Comparison of ENCODE assay signal across 21 cellular contexts in the genomic region with DNA sequence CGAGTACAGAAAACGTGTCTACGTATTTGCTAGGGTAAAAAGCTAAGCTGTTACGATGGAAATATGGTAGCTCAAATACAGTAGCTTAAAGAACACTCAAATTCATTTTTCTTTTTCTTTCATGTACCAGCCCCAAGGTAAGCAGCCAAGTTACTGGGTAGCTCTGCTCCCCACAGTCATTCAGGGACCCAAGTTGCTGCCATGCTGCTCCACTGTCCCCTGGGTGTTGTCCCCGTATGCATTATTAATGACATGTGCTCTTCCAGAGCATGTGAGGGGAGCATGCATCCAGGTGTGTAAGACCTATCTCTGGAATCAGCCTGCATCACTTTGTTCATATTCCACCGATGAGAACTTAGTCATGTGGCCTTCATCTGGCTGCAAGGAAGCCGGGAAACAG.
DNase-seq lines count a peak whose midpoint lies in the region; ATAC-seq, FAIRE-seq and TF ChIP-seq lines count a peak whose summit lies in the region.
"Had no signal": no experiment of that assay in that cellular context is flagged by ENCODE, and none has a peak within 500 bp of the region (broad histone marks: within the 10 kb centered on the region; RNA-seq: fewer than 3 reads in every experiment).

No MANE protein-coding gene starts in this region.

- no peaks in the 10 kb centered on the region for H3K9me2 ChIP-seq in GM23338 (ENCODE audit: insufficient read depth)
- no peaks in the 10 kb centered on the region; the same call in 1 of the 2 replicates for H3K9me2 ChIP-seq in PC-9 (ENCODE audit: insufficient read depth)

- H3K9me3 ChIP-seq in PC-9 (ENCODE audit: insufficient read depth, low read depth) (no peaks in the 10 kb centered on the region), stomach (no peaks in the 10 kb centered on the region)
- H3K9me3 ChIP-seq: BE2C had no signal

- intact Hi-C loops in PC-9 (cut with micrococcal nuclease; ENCODE audit: unreplicated experiment) (no loop called here), stomach (cut with DNase I; ENCODE audit: low total_unique reads) (no loop called here)

- H2AFZ ChIP-seq in GM23338 (no peak overlapping the region), PC-9 (no peak overlapping the region)

- BruUV-seq in PC-9 (replicated peaks; lab: Mats Ljungman, UMichigan), result TSS peak; percentile 2

- H3K4me3 ChIP-seq in GM23338, result no peak overlapping the region
- H3K4me3 ChIP-seq in PC-9, result no peak overlapping the region
- H3K4me3 ChIP-seq in stomach, result no peak overlapping the region
- H3K4me3 ChIP-seq: GM12878 had no signal

- H3K27ac ChIP-seq in GM23338 (ENCODE audit: low read depth) (no peak overlapping the region), PC-9 (no peak overlapping the region), stomach (no peak overlapping the region)

- 78 to 96% (median 95%) methylated on average over 6 to 7 of the region's 7 CpGs for WGBS in stomach, 5 donors

- no peaks in the 10 kb centered on the region for H4K20me1 ChIP-seq in GM23338 (replicated peaks; ENCODE audit: insufficient read depth)
- H4K20me1 ChIP-seq in PC-9 (ENCODE audit: insufficient read depth), result peaks cover 4% of the 10 kb centered on the region; the same call in 1 of the 2 replicates

- H3K4me1 Mint-ChIP-seq in GM23338 (peaks cover 16% of the 10 kb centered on the region), progenitor cell of endocrine pancreas (ENCODE audit: low read depth) (peaks cover 4% of the 10 kb centered on the region)
- H3K4me1 Mint-ChIP-seq: CD8-positive, alpha-beta memory T cell had no signal

- H3K4me3 Mint-ChIP-seq in GM23338, result no peak overlapping the region
- H3K4me3 Mint-ChIP-seq in progenitor cell of endocrine pancreas (ENCODE audit: low read depth), result no peak overlapping the region
- H3K4me3 Mint-ChIP-seq: CD4-positive, CD25-positive, alpha-beta regulatory T cell; CD8-positive, alpha-beta memory T cell; H9 had no signal

- no peaks in the 10 kb centered on the region; the same call in 2 of the 3 replicates for H3K9me3 Mint-ChIP-seq in GM23338
- H3K9me3 Mint-ChIP-seq in progenitor cell of endocrine pancreas (ENCODE audit: low read depth), result no peaks in the 10 kb centered on the region
- H3K9me3 Mint-ChIP-seq: H9 had no signal

- H3K27me3 ChIP-seq in GM23338 (ENCODE audit: insufficient read depth) (no peaks in the 10 kb centered on the region), PC-9 (ENCODE audit: insufficient read depth, low read depth) (no peaks in the 10 kb centered on the region), stomach (no peaks in the 10 kb centered on the region)
- H3K27me3 ChIP-seq: BE2C had no signal

- no peaks in the 10 kb centered on the region for H3K79me2 ChIP-seq in GM23338 (replicated peaks; ENCODE audit: insufficient read depth)
- H3K79me2 ChIP-seq in PC-9 (ENCODE audit: low read depth), result no peaks in the 10 kb centered on the region; the same call in 1 of the 2 replicates

- H3K4me2 ChIP-seq in GM23338 (no peak overlapping the region), PC-9 (no peak overlapping the region)

- H3K36me3 Mint-ChIP-seq in GM23338 (ENCODE audit: low read depth) (peaks cover 6% of the 10 kb centered on the region; the same call in 1 of the 3 replicates), progenitor cell of endocrine pancreas (ENCODE audit: insufficient read depth) (peaks cover 11% of the 10 kb centered on the region)

- TF ChIP-seq EP300 in stomach (IDR thresholded peaks at IDR 0.05), result no peak

- H3K27me3 Mint-ChIP-seq in GM23338 (ENCODE audit: insufficient read depth, low read depth, poor library complexity), result peaks cover 3% of the 10 kb centered on the region
- H3K27me3 Mint-ChIP-seq in progenitor cell of endocrine pancreas, result no peaks in the 10 kb centered on the region

- POLR2A ChIA-PET in PC-9 (lab: Charles Lee; ENCODE audit: unreplicated experiment), result no interaction called here

- CTCF ChIA-PET in PC-9 (lab: Charles Lee), result no interaction called here

- peak; percentile 20 for FAIRE-seq in H54 (lab: Jason Lieb, UNC)
- no peak for FAIRE-seq in GM19239 (lab: Jason Lieb, UNC)
- FAIRE-seq: A204.1, GM12878 had no signal

- TF ChIP-seq POLR2A in H54 (IDR thresholded peaks at IDR 0.05; ENCODE audit: low read depth, low read length), result no peak
- TF ChIP-seq POLR2A in stomach (IDR thresholded peaks at IDR 0.05), result no peak

- DNase-seq in GM23338 (ENCODE audit: low spot score) (no peak), H54 (ENCODE audit: insufficient read length, low spot score) (no peak), PC-9 (no peak), progenitor cell of endocrine pancreas (ENCODE audit: low spot score, unreplicated experiment) (no peak), stomach (no peak), GM19239 (ENCODE audit: insufficient read length, low spot score) (no peak)
- DNase-seq: ACHN; BE2C; C1 segment of cervical spinal cord; CD4-positive, CD25-positive, alpha-beta regulatory T cell; CD8-positive, alpha-beta memory T cell; COR-L47; DMS 273 treated with DMSO at 0.1 percent for 48 hours; DMS53; DND-41; EL; GOT3; H9 had no signal

- no peaks in the 10 kb centered on the region for H3F3A ChIP-seq in GM23338 (replicated peaks; ENCODE audit: low read depth)
- H3F3A ChIP-seq in PC-9 (ENCODE audit: insufficient read depth, low read depth), result peaks cover 13% of the 10 kb centered on the region; the same call in 1 of the 2 replicates

- H3K27ac Mint-ChIP-seq in GM23338 (0 out of 2 replicates have a peak overlapping the region, but pooled peaks have one; percentile 24), progenitor cell of endocrine pancreas (peak overlapping the region; percentile 11)
- H3K27ac Mint-ChIP-seq: CD4-positive, CD25-positive, alpha-beta regulatory T cell; CD8-positive, alpha-beta memory T cell; H9 had no signal

- no peak for ATAC-seq in GM23338
- no peak for ATAC-seq in GM21367 (IDR thresholded peaks at IDR 0.05; ENCODE audit: unreplicated experiment)
- ATAC-seq: GM12878 had no signal

- H3K4me1 ChIP-seq in GM23338 (ENCODE audit: insufficient read depth) (peaks cover 11% of the 10 kb centered on the region), PC-9 (replicated peaks; ENCODE audit: insufficient read depth) (no peaks in the 10 kb centered on the region), stomach (no peaks in the 10 kb centered on the region)
- H3K4me1 ChIP-seq: BE2C had no signal

- H3K36me3 ChIP-seq in GM23338 (ENCODE audit: insufficient read depth) (no peaks in the 10 kb centered on the region), PC-9 (ENCODE audit: low read depth) (peaks cover 15% of the 10 kb centered on the region; the same call in 1 of the 2 replicates), stomach (peaks cover 0 to 11% (median 9%) of the 10 kb centered on the region in 4 donors)
- H3K36me3 ChIP-seq: BE2C had no signal

- TF ChIP-seq CTCF in GM23338 (conservative IDR thresholded peaks at IDR 0.05; ENCODE audit: low read depth in 2 of 2), result no peak
- TF ChIP-seq CTCF in PC-9 (conservative IDR thresholded peaks at IDR 0.05), result no peak
- no peak for TF ChIP-seq CTCF in progenitor cell of endocrine pancreas (IDR thresholded peaks at IDR 0.05; ENCODE audit: unreplicated experiment)
- TF ChIP-seq CTCF in stomach (IDR thresholded peaks at IDR 0.05), result no peak

TF ChIP-seq in GM23338, 12 proteins besides CTCF, POLR2A, EP300 and RAD21 (continues in another document):
- TF ChIP-seq ETS1 (IDR thresholded peaks at IDR 0.05) (no peak), ZNF114 (CRISPR knock-in tag; IDR thresholded peaks at IDR 0.05) (no peak), EZH2 (IDR thresholded peaks at IDR 0.05; ENCODE audit: low read depth, unreplicated experiment) (no peak), STAT1 (IDR thresholded peaks at IDR 0.05; ENCODE audit: unreplicated experiment) (no peak), JUNB (IDR thresholded peaks at IDR 0.05; ENCODE audit: unreplicated experiment) (no peak)
- TF ChIP-seq, protein P1, sequence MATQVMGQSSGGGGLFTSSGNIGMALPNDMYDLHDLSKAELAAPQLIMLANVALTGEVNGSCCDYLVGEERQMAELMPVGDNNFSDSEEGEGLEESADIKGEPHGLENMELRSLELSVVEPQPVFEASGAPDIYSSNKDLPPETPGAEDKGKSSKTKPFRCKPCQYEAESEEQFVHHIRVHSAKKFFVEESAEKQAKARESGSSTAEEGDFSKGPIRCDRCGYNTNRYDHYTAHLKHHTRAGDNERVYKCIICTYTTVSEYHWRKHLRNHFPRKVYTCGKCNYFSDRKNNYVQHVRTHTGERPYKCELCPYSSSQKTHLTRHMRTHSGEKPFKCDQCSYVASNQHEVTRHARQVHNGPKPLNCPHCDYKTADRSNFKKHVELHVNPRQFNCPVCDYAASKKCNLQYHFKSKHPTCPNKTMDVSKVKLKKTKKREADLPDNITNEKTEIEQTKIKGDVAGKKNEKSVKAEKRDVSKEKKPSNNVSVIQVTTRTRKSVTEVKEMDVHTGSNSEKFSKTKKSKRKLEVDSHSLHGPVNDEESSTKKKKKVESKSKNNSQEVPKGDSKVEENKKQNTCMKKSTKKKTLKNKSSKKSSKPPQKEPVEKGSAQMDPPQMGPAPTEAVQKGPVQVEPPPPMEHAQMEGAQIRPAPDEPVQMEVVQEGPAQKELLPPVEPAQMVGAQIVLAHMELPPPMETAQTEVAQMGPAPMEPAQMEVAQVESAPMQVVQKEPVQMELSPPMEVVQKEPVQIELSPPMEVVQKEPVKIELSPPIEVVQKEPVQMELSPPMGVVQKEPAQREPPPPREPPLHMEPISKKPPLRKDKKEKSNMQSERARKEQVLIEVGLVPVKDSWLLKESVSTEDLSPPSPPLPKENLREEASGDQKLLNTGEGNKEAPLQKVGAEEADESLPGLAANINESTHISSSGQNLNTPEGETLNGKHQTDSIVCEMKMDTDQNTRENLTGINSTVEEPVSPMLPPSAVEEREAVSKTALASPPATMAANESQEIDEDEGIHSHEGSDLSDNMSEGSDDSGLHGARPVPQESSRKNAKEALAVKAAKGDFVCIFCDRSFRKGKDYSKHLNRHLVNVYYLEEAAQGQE (IDR thresholded peaks at IDR 0.05; ENCODE audit: unreplicated experiment), result no peak
